ENCODE assay signal across 15 cellular contexts in the genomic region with DNA sequence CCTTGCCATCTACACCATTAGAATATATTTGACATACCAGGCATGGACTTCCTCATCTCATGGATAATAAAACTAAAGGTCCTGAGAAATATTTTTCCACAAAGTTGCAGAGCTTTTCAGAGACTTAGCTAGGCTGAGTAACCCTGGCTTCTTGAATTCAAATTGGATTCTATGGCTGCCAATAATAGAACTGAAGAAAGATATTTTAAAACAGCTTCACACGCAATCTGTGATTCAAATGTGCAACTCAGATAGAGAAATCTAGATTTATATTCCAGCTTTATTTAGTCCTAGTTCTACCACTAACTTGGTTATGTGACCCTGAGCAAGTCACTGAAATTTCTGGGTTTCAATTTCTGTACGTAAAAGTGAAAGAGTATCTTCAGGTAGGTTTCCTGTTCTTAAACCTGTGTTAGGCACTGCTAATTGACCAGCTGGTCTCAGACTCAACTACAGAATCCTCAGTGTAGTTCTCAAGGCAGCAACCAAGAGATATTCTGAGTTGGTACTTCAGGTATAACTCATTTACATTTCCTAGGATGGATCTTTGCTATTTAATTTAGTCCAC.
DNase-seq lines count a peak whose midpoint lies in the region; ATAC-seq, FAIRE-seq and TF ChIP-seq lines count a peak whose summit lies in the region.
"Had no signal": no experiment of that assay in that cellular context is flagged by ENCODE, and none has a peak within 500 bp of the region (broad histone marks: within the 10 kb centered on the region; RNA-seq: fewer than 3 reads in every experiment).

No MANE protein-coding gene starts in this region.

- H3K4me1 ChIP-seq in HAP-1 (no peaks in the 10 kb centered on the region), heart left ventricle (no peaks in the 10 kb centered on the region)

- H3K36me3 Mint-ChIP-seq in activated CD4-positive, alpha-beta T cell treated with anti-CD3 and anti-CD28 coated beads, Interleukin-2, amount 10 ng/mL, durations not matched to agents 7 days and 5 days (ENCODE audit: low read depth) = no peaks in the 10 kb centered on the region

- H3K4me3 ChIP-seq in HAP-1 (no peak overlapping the region), heart left ventricle (no peak overlapping the region)
- H3K4me3 ChIP-seq: K562 had no signal

- no peak overlapping the region for H3K4me3 Mint-ChIP-seq in activated CD4-positive, alpha-beta T cell treated with anti-CD3 and anti-CD28 coated beads, Interleukin-2, amount 10 ng/mL, durations not matched to agents 7 days and 5 days

- H3K27ac ChIP-seq in heart left ventricle = no peak overlapping the region

- POLR2A ChIA-PET in activated CD4-positive, alpha-beta T cell treated with anti-CD3 and anti-CD28 coated beads, Interleukin-2, amount 10 ng/mL, durations not matched to agents 7 days and 5 days (lab: Charles Lee) = no interaction called here

- H3K9me3 Mint-ChIP-seq in activated CD4-positive, alpha-beta T cell treated with anti-CD3 and anti-CD28 coated beads, Interleukin-2, amount 10 ng/mL, durations not matched to agents 7 days and 5 days = peaks cover 2% of the 10 kb centered on the region

- TF ChIP-seq POLR2A in GM12891 (IDR thresholded peaks at IDR 0.05; ENCODE audit: low read depth, low read length) (no peak), heart left ventricle (IDR thresholded peaks at IDR 0.05) (no peak)

- intact Hi-C loops in heart left ventricle (cut with DNase I) = no loop called here

- no peak for FAIRE-seq in GM12891 (lab: Jason Lieb, UNC)
- FAIRE-seq: K562 had no signal

- WGBS in heart left ventricle, 4 donors = 85 to 92% (median 86%) methylated on average over 2 of the region's 2 CpGs

- DNase-seq in GM12891 (ENCODE audit: insufficient read length, low spot score) = peak; percentile 20
- DNase-seq in HAP-1 (ENCODE audit: low spot score in 2 of 2) = no peak
- no peak for DNase-seq in activated CD4-positive, alpha-beta T cell treated with anti-CD3 and anti-CD28 coated beads, Interleukin-2, amount 10 ng/mL, durations not matched to agents 7 days and 5 days
- DNase-seq in heart left ventricle = no peak
- no peak for DNase-seq in DMS79 (lab: John Stamatoyannopoulos, UW)
- DNase-seq: cerebellar nuclear complex, islet precursor cell, NCI-H2081, PC-3, substantia nigra had no signal

- H3K27me3 Mint-ChIP-seq in activated CD4-positive, alpha-beta T cell treated with anti-CD3 and anti-CD28 coated beads, Interleukin-2, amount 10 ng/mL, durations not matched to agents 7 days and 5 days = no peaks in the 10 kb centered on the region

- CTCF ChIA-PET in activated CD4-positive, alpha-beta T cell treated with anti-CD3 and anti-CD28 coated beads, Interleukin-2, amount 10 ng/mL, durations not matched to agents 7 days and 5 days (lab: Charles Lee) = no interaction called here

- H3K27me3 ChIP-seq in HAP-1 (ENCODE audit: low read depth) (no peaks in the 10 kb centered on the region), heart left ventricle (no peaks in the 10 kb centered on the region)

- in situ Hi-C loops in HAP-1 (cut with MboI; ENCODE audit: low sequenced_read_pairs) = no loop called here

- H3K36me3 ChIP-seq in HAP-1 (replicated peaks) (no peaks in the 10 kb centered on the region), heart left ventricle (no peaks in the 10 kb centered on the region)

- peak; percentile 69 for ATAC-seq in GM19372 (IDR thresholded peaks at IDR 0.05; ENCODE audit: low read depth, unreplicated experiment)
- peak; percentile 90 for ATAC-seq in HG02623 (IDR thresholded peaks at IDR 0.05; ENCODE audit: unreplicated experiment)
- peak; percentile 94 for ATAC-seq in HG03196 (IDR thresholded peaks at IDR 0.05; ENCODE audit: unreplicated experiment)
- ATAC-seq in heart left ventricle = no peak
- ATAC-seq: activated naive CD4-positive, alpha-beta T cell treated with anti-CD3 and anti-CD28 coated beads, Interleukin-2, amount 50 U/mL, for 72 hours; K562; PC-3 had no signal

- TF ChIP-seq CTCF in heart left ventricle (IDR thresholded peaks at IDR 0.05) = no peak

- H3K9me3 ChIP-seq in HAP-1 = no peaks in the 10 kb centered on the region
- peaks cover 0 to 6% (median 0%) of the 10 kb centered on the region in 12 donors for H3K9me3 ChIP-seq in heart left ventricle

- no peak overlapping the region for H3K27ac Mint-ChIP-seq in activated CD4-positive, alpha-beta T cell treated with anti-CD3 and anti-CD28 coated beads, Interleukin-2, amount 10 ng/mL, durations not matched to agents 7 days and 5 days
- H3K27ac Mint-ChIP-seq: activated naive CD4-positive, alpha-beta T cell treated with anti-CD3 and anti-CD28 coated beads, Interleukin-2, amount 50 U/mL, for 72 hours had no signal

- no peaks in the 10 kb centered on the region for H3K4me1 Mint-ChIP-seq in activated CD4-positive, alpha-beta T cell treated with anti-CD3 and anti-CD28 coated beads, Interleukin-2, amount 10 ng/mL, durations not matched to agents 7 days and 5 days

TF ChIP-seq in GM12891, 5 proteins besides CTCF, POLR2A, EP300 and RAD21:
- no peak for TF ChIP-seq POLR2AphosphoS5 (IDR thresholded peaks at IDR 0.05; ENCODE audit: low read depth, low read length)
- TF ChIP-seq POU2F2 (IDR thresholded peaks at IDR 0.05; ENCODE audit: low read depth, low read length) = peak; percentile 10; the same call in 1 of the 2 replicates

Comparison
In these comparisons a context has a peak if more than half of its experiments do, and no peak if none do; other contexts are left out.
1. ATAC-seq: peak in GM19372 (single experiment), HG02623 (single experiment) and HG03196 (single experiment); none in heart left ventricle (0 of 4).